8 cellular contexts compared by ENCODE assay signal in genomic region chr15:74616020-74616939, GRCh38. TPM values are rescaled to one million over a fixed set of nuclear protein-coding genes. Genes with fewer than 3 reads are reported as not detected.
DNase-seq lines count a peak whose midpoint lies in the region; ATAC-seq lines count a peak whose summit lies in the region.

No MANE protein-coding gene starts in this region.

- POLR2A ChIA-PET in activated CD4-positive, alpha-beta memory T cell treated with anti-CD3 and anti-CD28 coated beads, Interleukin-2, amount 10 ng/mL, durations not matched to agents 7 days and 5 days (lab: Charles Lee), result interaction anchor here (0.7 to 7.8 kb wide), 28 partner anchors 10 to 837 kb away, joined by 3 to 86 read pairs (median 6); partner anchors contain the start of genes ARID3B, CSK, PML and UBL7

- no peak for ATAC-seq in activated CD4-positive, CD25-positive, alpha-beta regulatory T cell treated with anti-CD3 and anti-CD28 coated beads, Interleukin-2, amount 50 U/mL, for 24 hours
- ATAC-seq in memory B cell (ENCODE audit: low read depth) (no peak), HG03175 (IDR thresholded peaks at IDR 0.05; ENCODE audit: unreplicated experiment) (no peak)

- H3K27ac Mint-ChIP-seq in activated CD4-positive, alpha-beta memory T cell treated with anti-CD3 and anti-CD28 coated beads, Interleukin-2, amount 10 ng/mL, durations not matched to agents 7 days and 5 days, result peak overlapping the region; percentile 97
- peak overlapping the region; percentile 97 for H3K27ac Mint-ChIP-seq in memory B cell

- peaks cover 49% of the 10 kb centered on the region for H3K36me3 Mint-ChIP-seq in activated CD4-positive, alpha-beta memory T cell treated with anti-CD3 and anti-CD28 coated beads, Interleukin-2, amount 10 ng/mL, durations not matched to agents 7 days and 5 days (ENCODE audit: low read depth)
- H3K36me3 Mint-ChIP-seq in memory B cell, result peaks cover 11% of the 10 kb centered on the region

- DNase-seq in activated CD4-positive, CD25-positive, alpha-beta regulatory T cell (lab: John Stamatoyannopoulos, UW), result peak in 3 of 4 experiments; percentile 15 to 39 (median 22)
- DNase-seq in MV-4-11 (lab: John Stamatoyannopoulos, UW) (peak; percentile 66), memory B cell (ENCODE audit: low spot score in 2 of 2) (peak; percentile 37 to 41)
- DNase-seq in activated CD4-positive, alpha-beta memory T cell treated with anti-CD3 and anti-CD28 coated beads, Interleukin-2, amount 10 ng/mL, durations not matched to agents 7 days and 5 days, result peak; percentile 67
- peak; percentile 66 for DNase-seq in effector CD4-positive, alpha-beta T cell
- DNase-seq in stimulated activated CD8-positive, alpha-beta memory T cell treated with anti-CD3 and anti-CD28 coated beads, Interleukin-12 subunit alpha, Interleukin-12 subunit beta, amount 100 ng/mL, for 24 hours (ENCODE audit: extremely low read depth), result peak; percentile 42

- no peaks in the 10 kb centered on the region for H3K27me3 Mint-ChIP-seq in activated CD4-positive, alpha-beta memory T cell treated with anti-CD3 and anti-CD28 coated beads, Interleukin-2, amount 10 ng/mL, durations not matched to agents 7 days and 5 days
- H3K27me3 Mint-ChIP-seq in memory B cell, result no peaks in the 10 kb centered on the region

- no peaks in the 10 kb centered on the region for H3K9me3 Mint-ChIP-seq in activated CD4-positive, alpha-beta memory T cell treated with anti-CD3 and anti-CD28 coated beads, Interleukin-2, amount 10 ng/mL, durations not matched to agents 7 days and 5 days
- H3K9me3 Mint-ChIP-seq in memory B cell, result no peaks in the 10 kb centered on the region

- peaks cover 53% of the 10 kb centered on the region for H3K4me1 Mint-ChIP-seq in activated CD4-positive, alpha-beta memory T cell treated with anti-CD3 and anti-CD28 coated beads, Interleukin-2, amount 10 ng/mL, durations not matched to agents 7 days and 5 days
- H3K4me1 Mint-ChIP-seq in memory B cell, result peaks cover 33% of the 10 kb centered on the region

- CTCF ChIA-PET in activated CD4-positive, alpha-beta memory T cell treated with anti-CD3 and anti-CD28 coated beads, Interleukin-2, amount 10 ng/mL, durations not matched to agents 7 days and 5 days (lab: Charles Lee), result interaction anchor here (0.8 to 8.1 kb wide), 13 partner anchors 10 to 245 kb away, joined by 3 to 72 read pairs (median 4); partner anchors contain the start of gene ARID3B

- H3K4me3 Mint-ChIP-seq in activated CD4-positive, alpha-beta memory T cell treated with anti-CD3 and anti-CD28 coated beads, Interleukin-2, amount 10 ng/mL, durations not matched to agents 7 days and 5 days, result peak overlapping the region; percentile 96
- peak overlapping the region; percentile 88 for H3K4me3 Mint-ChIP-seq in memory B cell

RNA-seq across cellular contexts. Expression of gene CLK3, which starts 0.6 kb away (rescaled TPM):
- 100 to 1,000 TPM; 133 to 136 TPM for total RNA-seq in activated CD4-positive, alpha-beta memory T cell treated with anti-CD3 and anti-CD28 coated beads, Interleukin-2, amount 10 ng/mL, durations not matched to agents 7 days and 5 days
